In genomic region chr14:53855574-53855973, GRCh38 we compare ENCODE assay signal across 12 cellular contexts.
"Had no signal": no experiment of that assay in that cellular context is flagged by ENCODE, and none has a peak within 500 bp of the region (broad histone marks: within the 10 kb centered on the region; RNA-seq: fewer than 3 reads in every experiment).

No MANE protein-coding gene starts in this region.

- H3K4me3 ChIP-seq: hepatocyte, smooth muscle cell had no signal

- H3K27me3 ChIP-seq: hepatocyte had no signal

- ATAC-seq: left lobe of liver, natural killer cell, right cardiac atrium had no signal

- DNase-seq: effector memory CD4-positive, alpha-beta T cell; head of caudate nucleus; kidney; natural killer cell; posterior cingulate gyrus; right cardiac atrium; stimulated activated CD4-positive, alpha-beta T cell treated with anti-CD3 and anti-CD28 coated beads, Interleukin-2, amount 100 ng/mL, for 48 hours; stimulated activated naive CD4-positive, alpha-beta T cell treated with Interleukin-2 at 50 U/mL for 16 hours; trophoblast cell had no signal

- FAIRE-seq: kidney had no signal
